10 cellular contexts compared by ENCODE assay signal in the genomic region with DNA sequence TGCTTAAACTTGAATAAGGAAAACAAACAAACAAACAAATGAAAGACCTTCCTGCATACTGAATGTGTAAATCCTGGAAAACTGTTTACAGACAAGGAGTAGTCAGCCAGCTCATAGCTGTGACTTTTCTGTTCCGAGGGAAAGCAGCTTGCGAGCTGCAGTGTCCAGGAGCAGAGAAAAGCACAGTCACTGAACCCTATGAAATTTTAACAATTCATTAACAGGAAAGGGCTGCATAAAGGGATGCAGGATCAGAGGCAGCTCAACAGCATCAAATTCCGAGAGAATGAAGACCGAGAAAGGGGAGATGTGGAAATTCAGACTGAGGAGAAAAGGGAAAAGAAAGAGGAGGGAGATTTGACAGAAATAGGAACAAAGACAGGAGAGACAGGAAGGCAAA.
DNase-seq lines count a peak whose midpoint lies in the region; TF ChIP-seq lines count a peak whose summit lies in the region.
"Had no signal": no experiment of that assay in that cellular context is flagged by ENCODE, and none has a peak within 500 bp of the region (broad histone marks: within the 10 kb centered on the region; RNA-seq: fewer than 3 reads in every experiment).

No MANE protein-coding gene starts in this region.

- H3K9me3 ChIP-seq in HUES64 (ENCODE audit: insufficient read depth, low read depth, low read length) = no peaks in the 10 kb centered on the region
- H3K9me3 ChIP-seq: heart right ventricle, thyroid gland had no signal

- H3K4me3 Mint-ChIP-seq in brain = peak overlapping the region; percentile 58 to 79 (median 69)
- peak overlapping the region; percentile 5 for H3K4me3 Mint-ChIP-seq in mesothelial cell of epicardium

- peaks cover 0 to 7% (median 0%) of the 10 kb centered on the region in 5 experiments for H3K9me3 Mint-ChIP-seq in brain
- peaks cover 8% of the 10 kb centered on the region for H3K9me3 Mint-ChIP-seq in mesothelial cell of epicardium

- H3K4me3 ChIP-seq in HUES64 (ENCODE audit: low read length) = peak overlapping the region; percentile 8; the same call in 1 of the 2 replicates
- H3K4me3 ChIP-seq: heart right ventricle, thyroid gland had no signal

- peak; percentile 36 for DNase-seq in DMS53 (lab: John Stamatoyannopoulos, UW)
- no peak for DNase-seq in mesothelial cell of epicardium (ENCODE audit: low spot score in 2 of 2, unreplicated experiment in 2 of 2)
- no peak for DNase-seq in NCI-H226
- no peak for DNase-seq in stimulated activated CD4-positive, alpha-beta T cell treated with anti-CD3 and anti-CD28 coated beads, Interleukin-2, amount 100 ng/mL, for 48 hours
- DNase-seq in COLO668 (lab: John Stamatoyannopoulos, UW; ENCODE audit: unreplicated experiment) = no peak
- DNase-seq in NCI-H2171 (lab: John Stamatoyannopoulos, UW) = no peak

- no peaks in the 10 kb centered on the region for H3K27me3 Mint-ChIP-seq in brain
- H3K27me3 Mint-ChIP-seq in mesothelial cell of epicardium (ENCODE audit: low read depth) = no peaks in the 10 kb centered on the region

- no peaks in the 10 kb centered on the region for H3K27me3 ChIP-seq in HUES64 (ENCODE audit: insufficient read depth, low read length)
- H3K27me3 ChIP-seq: heart right ventricle, thyroid gland had no signal

- H3K27ac Mint-ChIP-seq in brain = peak overlapping the region; percentile 27 to 93 (median 79)
- H3K27ac Mint-ChIP-seq in mesothelial cell of epicardium = no peak overlapping the region

- H3K4me1 Mint-ChIP-seq in brain (peaks cover 34% of the 10 kb centered on the region), mesothelial cell of epicardium (peaks cover 7% of the 10 kb centered on the region)

- no peaks in the 10 kb centered on the region for H3K36me3 ChIP-seq in HUES64 (ENCODE audit: insufficient read depth, low read length)
- H3K36me3 ChIP-seq: heart right ventricle, thyroid gland had no signal

- peaks cover 35% of the 10 kb centered on the region for H3K4me1 ChIP-seq in HUES64 (ENCODE audit: insufficient read depth, low read length)
- H3K4me1 ChIP-seq: thyroid gland had no signal

- no peak for TF ChIP-seq CTCF in brain (conservative IDR thresholded peaks at IDR 0.05)
- TF ChIP-seq CTCF in mesothelial cell of epicardium (IDR thresholded peaks at IDR 0.05; ENCODE audit: unreplicated experiment) = no peak

- H3K27ac ChIP-seq in HUES64 (ENCODE audit: low read depth, low read length) = peak overlapping the region; percentile 44
- H3K27ac ChIP-seq: heart right ventricle, thyroid gland had no signal

- 15% methylated on average over 4 of the region's 4 CpGs for WGBS in HUES64

- H3K36me3 Mint-ChIP-seq in brain (no peaks in the 10 kb centered on the region), mesothelial cell of epicardium (no peaks in the 10 kb centered on the region)

- peak overlapping the region; percentile 13; the same call in 1 of the 2 replicates for H3K9ac ChIP-seq in HUES64 (ENCODE audit: low read depth, low read length)
